ENCODE assay signal across 30 cellular contexts in genomic region chr22:33129621-33130020, GRCh38.
"Had no signal": no experiment of that assay in that cellular context is flagged by ENCODE, and none has a peak within 500 bp of the region (broad histone marks: within the 10 kb centered on the region; RNA-seq: fewer than 3 reads in every experiment).

No MANE protein-coding gene starts in this region.

- H3K4me3 Mint-ChIP-seq: activated CD8-positive, alpha-beta T cell treated with anti-CD3 and anti-CD28 coated beads for 36 hours; activated naive CD8-positive, alpha-beta T cell treated with anti-CD3 and anti-CD28 coated beads for 36 hours; activated T-cell treated with anti-CD3 and anti-CD28 coated beads, Interleukin-2, amount 50 U/mL, for 4 hours; activated T-helper 17 cell treated with anti-CD3 and anti-CD28 coated beads, Interleukin-2, amount 50 U/mL, for 72 hours; brain; central memory CD8-positive, alpha-beta T cell; dendritic cell treated with granulocyte-macrophage colony-stimulating factor and Interleukin-4, amounts not matched to agents 40 ng/mL and 50 ng/mL, for 4 days; WTC11 had no signal

- H3K4me3 ChIP-seq: ascending aorta, breast epithelium, cardiac muscle cell, coronary artery, dorsolateral prefrontal cortex, esophagus muscularis mucosa, gastrocnemius medialis, heart left ventricle had no signal

- H3K9me3 Mint-ChIP-seq: activated T-cell treated with anti-CD3 and anti-CD28 coated beads, Interleukin-2, amount 50 U/mL, for 4 hours; activated T-helper 17 cell treated with anti-CD3 and anti-CD28 coated beads, Interleukin-2, amount 50 U/mL, for 72 hours had no signal

- H3K36me3 Mint-ChIP-seq: activated naive CD8-positive, alpha-beta T cell treated with anti-CD3 and anti-CD28 coated beads for 36 hours; brain; WTC11 had no signal

- H3K9me3 ChIP-seq: ascending aorta, breast epithelium, esophagus muscularis mucosa, gastrocnemius medialis, heart left ventricle had no signal

- H3K27ac ChIP-seq: ascending aorta, breast epithelium, cardiac muscle cell, coronary artery, dorsolateral prefrontal cortex, esophagus muscularis mucosa, foreskin keratinocyte, gastrocnemius medialis, heart left ventricle had no signal

- H3K4me1 ChIP-seq: ascending aorta, breast epithelium, esophagus muscularis mucosa, foreskin keratinocyte, gastrocnemius medialis, heart left ventricle had no signal

- H3K4me1 Mint-ChIP-seq: activated naive CD8-positive, alpha-beta T cell treated with anti-CD3 and anti-CD28 coated beads for 36 hours; activated T-helper 17 cell treated with anti-CD3 and anti-CD28 coated beads, Interleukin-2, amount 50 U/mL, for 72 hours; brain; central memory CD8-positive, alpha-beta T cell; WTC11 had no signal

- H3K27ac Mint-ChIP-seq: activated CD8-positive, alpha-beta T cell treated with anti-CD3 and anti-CD28 coated beads for 36 hours; activated naive CD8-positive, alpha-beta T cell treated with anti-CD3 and anti-CD28 coated beads for 36 hours; activated T-helper 17 cell treated with anti-CD3 and anti-CD28 coated beads, Interleukin-2, amount 50 U/mL, for 72 hours; brain; dendritic cell treated with granulocyte-macrophage colony-stimulating factor and Interleukin-4, amounts not matched to agents 40 ng/mL and 50 ng/mL, for 4 days; WTC11 had no signal

- H3K27me3 ChIP-seq: ascending aorta, breast epithelium, cardiac muscle cell had no signal

- H3K36me3 ChIP-seq: ascending aorta, breast epithelium, cardiac muscle cell, esophagus muscularis mucosa, gastrocnemius medialis, heart left ventricle had no signal

- ATAC-seq: activated CD8-positive, alpha-beta T cell treated with anti-CD3 and anti-CD28 coated beads for 36 hours; activated T-cell treated with anti-CD3 and anti-CD28 coated beads, Interleukin-2, amount 50 U/mL, for 4 hours; activated T-helper 17 cell treated with anti-CD3 and anti-CD28 coated beads, Interleukin-2, amount 50 U/mL, for 72 hours; foreskin keratinocyte; gastrocnemius medialis; heart left ventricle; WTC11 had no signal

- DNase-seq: activated CD4-positive, alpha-beta T cell treated with anti-CD3 and anti-CD28 coated beads for 1 hour; activated CD4-positive, alpha-beta T cell treated with anti-CD3 and anti-CD28 coated beads for 4 hours; activated CD4-positive, alpha-beta T cell treated with anti-CD3 and anti-CD28 coated beads, Interleukin-2, amount 50 U/mL, for 1 hour; activated CD4-positive, alpha-beta T cell treated with anti-CD3 and anti-CD28 coated beads, Interleukin-2, amount 50 U/mL, for 48 hours; activated CD8-positive, alpha-beta memory T cell treated with anti-CD3 and anti-CD28 coated beads for 24 hours; activated CD8-positive, alpha-beta T cell treated with anti-CD3 and anti-CD28 coated beads for 36 hours; activated effector memory CD4-positive, alpha-beta T cell treated with Interleukin-2 at 50 U/mL for 16 hours; activated gamma-delta T cell treated with Interleukin-2 at 50 U/mL for 16 hours; activated naive CD4-positive, alpha-beta T cell treated with anti-CD3 and anti-CD28 coated beads, Interleukin-2, amount 50 U/mL, for 16 hours; activated naive CD4-positive, alpha-beta T cell treated with Interleukin-2 at 50 U/mL for 16 hours; activated naive CD8-positive, alpha-beta T cell treated with anti-CD3 and anti-CD28 coated beads for 36 hours; activated T-cell treated with anti-CD3 and anti-CD28 coated beads, Interleukin-2, amount 50 U/mL, for 4 hours; dorsolateral prefrontal cortex; effector memory CD4-positive, alpha-beta T cell; erythroblast; foreskin keratinocyte; gastrocnemius medialis; glutamatergic neuron; heart left ventricle; T-helper 2 cell had no signal
